In genomic region chr9:131028221-131028884, GRCh38 we compare ENCODE assay signal across 26 cellular contexts. TPM values are rescaled to one million over a fixed set of nuclear protein-coding genes. Genes with fewer than 3 reads are reported as not detected.
"Had no signal": no experiment of that assay in that cellular context is flagged by ENCODE, and none has a peak within 500 bp of the region (broad histone marks: within the 10 kb centered on the region; RNA-seq: fewer than 3 reads in every experiment).

No MANE protein-coding gene starts in this region.

- ATAC-seq: gastrocnemius medialis; left lobe of liver; mucosa of descending colon; naive thymus-derived CD4-positive, alpha-beta T cell; right cardiac atrium; stimulated activated memory B cell treated with anti-CD40 and anti-IgM and Interleukin-4, amounts not matched to agents 10 μg/mL and 1 μg/mL and 100 μg/mL, for 72 hours; stimulated activated naive CD8-positive, alpha-beta T cell treated with anti-CD3 and anti-CD28 coated beads, Interleukin-15, Interleukin-2, amounts not matched to agents 100 U/mL and 50 U/mL, for 24 hours had no signal

- H3K4me1 ChIP-seq: gastrocnemius medialis, prostate gland, sigmoid colon, spleen, transverse colon, vagina had no signal

- H3K9me3 ChIP-seq: gastrocnemius medialis, mucosa of descending colon, prostate gland, sigmoid colon, spleen, thoracic aorta, transverse colon, vagina had no signal

- DNase-seq: cortex of kidney; dorsolateral prefrontal cortex; effector CD4-positive, alpha-beta T cell; foreskin fibroblast; gastrocnemius medialis; head of caudate nucleus; mesenchymal stem cell; mucosa of descending colon; naive thymus-derived CD4-positive, alpha-beta T cell; nephron progenitor cell; right cardiac atrium; sigmoid colon; spleen; stimulated activated CD4-positive, alpha-beta T cell treated with anti-CD3 and anti-CD28 coated beads, Interleukin-4, amount 100 ng/mL, for 4 hours; stimulated activated naive CD8-positive, alpha-beta T cell treated with anti-CD3 and anti-CD28 coated beads, Interleukin-15, Interleukin-2, amounts not matched to agents 100 U/mL and 50 U/mL, for 24 hours; substantia nigra; transverse colon had no signal

- H3K27ac ChIP-seq: dorsolateral prefrontal cortex, gastrocnemius medialis, prostate gland, sigmoid colon, skin epidermis, spleen, thoracic aorta, transverse colon, vagina had no signal

- H3K27ac Mint-ChIP-seq: mesothelial cell of epicardium; naive thymus-derived CD4-positive, alpha-beta T cell; nephron progenitor cell; stimulated activated memory B cell treated with anti-CD40 and anti-IgM and Interleukin-4, amounts not matched to agents 10 μg/mL and 1 μg/mL and 100 μg/mL, for 72 hours had no signal

- H3K4me1 Mint-ChIP-seq: central memory CD8-positive, alpha-beta T cell; mesothelial cell of epicardium; naive thymus-derived CD4-positive, alpha-beta T cell; stimulated activated memory B cell treated with anti-CD40 and anti-IgM and Interleukin-4, amounts not matched to agents 10 μg/mL and 1 μg/mL and 100 μg/mL, for 72 hours had no signal

- H3K36me3 ChIP-seq: gastrocnemius medialis, prostate gland, sigmoid colon, spleen, thoracic aorta, transverse colon, vagina had no signal

- H3K4me3 ChIP-seq: dorsolateral prefrontal cortex, gastrocnemius medialis, mucosa of descending colon, prostate gland, sigmoid colon, skin epidermis, spleen, thoracic aorta, transverse colon, vagina had no signal

- H3K9me3 Mint-ChIP-seq: central memory CD8-positive, alpha-beta T cell; mesothelial cell of epicardium; naive thymus-derived CD4-positive, alpha-beta T cell; nephron progenitor cell; stimulated activated memory B cell treated with anti-CD40 and anti-IgM and Interleukin-4, amounts not matched to agents 10 μg/mL and 1 μg/mL and 100 μg/mL, for 72 hours had no signal

- H3K27me3 ChIP-seq: transverse colon, vagina had no signal

- H3K4me3 Mint-ChIP-seq: central memory CD8-positive, alpha-beta T cell; mesothelial cell of epicardium; naive thymus-derived CD4-positive, alpha-beta T cell; nephron progenitor cell; stimulated activated memory B cell treated with anti-CD40 and anti-IgM and Interleukin-4, amounts not matched to agents 10 μg/mL and 1 μg/mL and 100 μg/mL, for 72 hours had no signal

- H3K36me3 Mint-ChIP-seq: mesothelial cell of epicardium; naive thymus-derived CD4-positive, alpha-beta T cell; stimulated activated memory B cell treated with anti-CD40 and anti-IgM and Interleukin-4, amounts not matched to agents 10 μg/mL and 1 μg/mL and 100 μg/mL, for 72 hours had no signal

RNA-seq across cellular contexts. Expression of gene LAMC3, which starts 19.4 kb away (rescaled TPM):
- polyA plus RNA-seq: keratinocyte had no signal
